ENCODE assay signal across 9 cellular contexts in the genomic region with DNA sequence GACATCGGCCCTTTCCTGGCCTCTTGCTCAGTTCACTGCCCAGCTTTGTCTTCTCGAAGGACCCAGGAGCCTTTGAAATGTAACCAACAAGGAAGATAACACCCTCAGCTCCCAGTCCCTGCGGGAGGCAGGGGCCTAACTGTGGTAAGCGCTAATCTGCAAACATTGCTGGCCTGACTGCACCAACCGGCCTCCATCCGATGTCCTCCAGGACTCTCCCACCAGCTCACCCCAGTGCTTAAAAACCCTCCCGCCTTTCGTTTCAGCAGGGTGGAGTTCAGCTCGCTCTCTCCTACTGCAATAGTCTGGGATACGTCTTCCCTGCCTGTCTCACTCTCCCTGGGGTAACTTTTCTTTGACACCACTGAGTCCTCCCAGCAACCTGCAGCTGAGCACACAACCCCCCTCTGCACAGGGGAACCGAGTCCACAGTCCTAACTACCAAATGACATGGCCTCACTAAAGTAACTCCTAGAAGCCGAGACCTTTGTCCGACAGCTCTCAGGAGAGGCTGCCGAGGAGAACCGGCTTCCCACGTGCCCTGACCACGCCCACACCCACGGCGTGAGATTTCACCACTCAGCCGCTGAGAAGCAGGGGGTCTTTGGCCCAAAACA.
DNase-seq lines count a peak whose midpoint lies in the region; ATAC-seq, FAIRE-seq and TF ChIP-seq lines count a peak whose summit lies in the region.
"Had no signal": no experiment of that assay in that cellular context is flagged by ENCODE, and none has a peak within 500 bp of the region (broad histone marks: within the 10 kb centered on the region; RNA-seq: fewer than 3 reads in every experiment).

No MANE protein-coding gene starts in this region.

- peak; percentile 69 for DNase-seq in COLO668 (lab: John Stamatoyannopoulos, UW; ENCODE audit: unreplicated experiment)
- DNase-seq in pancreas = peak in 1 of 6 donors; percentile 45
- DNase-seq in trophoblast cell = no peak
- DNase-seq in D341Med (ENCODE audit: low spot score) = no peak
- DNase-seq in superior temporal gyrus (ENCODE audit: extremely low spot score) = no peak

- peaks cover 6% of the 10 kb centered on the region; the same call in 1 of the 2 replicates for H3F3A ChIP-seq in OCI-LY1 (ENCODE audit: insufficient read depth, low read length)

- H2AFZ ChIP-seq in OCI-LY1 (ENCODE audit: low read length) = no peak overlapping the region
- no peak overlapping the region for H2AFZ ChIP-seq in trophoblast cell (ENCODE audit: insufficient read depth, low read length, poor library complexity)

- no peak overlapping the region for H4K12ac ChIP-seq in trophoblast cell (ENCODE audit: low read depth, low read length)

- H3K27me3 ChIP-seq in OCI-LY1 (ENCODE audit: insufficient read depth, low read length) (no peaks in the 10 kb centered on the region), esophagus (ENCODE audit: control insufficient read depth in 1 of 2, insufficient read depth in 2 of 2, low read length in 2 of 2) (no peaks in the 10 kb centered on the region), pancreas (no peaks in the 10 kb centered on the region), trophoblast cell (ENCODE audit: insufficient read depth, low read length) (no peaks in the 10 kb centered on the region)

- H4K8ac ChIP-seq in trophoblast cell (ENCODE audit: low read depth, low read length) = no peak overlapping the region

- TF ChIP-seq CTCF in OCI-LY1 (IDR thresholded peaks at IDR 0.05; ENCODE audit: low read length) = no peak
- no peak for TF ChIP-seq CTCF in pancreas (IDR thresholded peaks at IDR 0.05)

- H3K9me2 ChIP-seq in OCI-LY1 (ENCODE audit: low read depth, low read length) = no peaks in the 10 kb centered on the region

- no peak overlapping the region for H2BK120ac ChIP-seq in trophoblast cell (ENCODE audit: insufficient read depth, low read length, poor library complexity)

- intact Hi-C loops in pancreas (cut with DNase I) = no loop called here

- H3K4me2 ChIP-seq in OCI-LY1 (ENCODE audit: low read length) (peak overlapping the region; percentile 56), trophoblast cell (ENCODE audit: low read length) (no peak overlapping the region)

- H4K20me1 ChIP-seq in OCI-LY1 (ENCODE audit: insufficient read depth, low read length) = no peaks in the 10 kb centered on the region

- H3K9ac ChIP-seq in OCI-LY1 (ENCODE audit: low read length) (peak overlapping the region; percentile 61), trophoblast cell (ENCODE audit: low read length) (no peak overlapping the region)

- H3K23ac ChIP-seq in trophoblast cell (ENCODE audit: low read length) = no peak overlapping the region

- H3K18ac ChIP-seq in trophoblast cell (ENCODE audit: low read length) = no peak overlapping the region

- no peak overlapping the region for H2AK5ac ChIP-seq in trophoblast cell (ENCODE audit: low read length)

- H3K4me1 ChIP-seq in OCI-LY1 (ENCODE audit: insufficient read depth, low read length, severe bottlenecking) (peaks cover 78% of the 10 kb centered on the region), esophagus (ENCODE audit: control insufficient read depth in 2 of 2, insufficient read depth in 2 of 2, low read length in 1 of 2) (peaks cover 4 to 6% of the 10 kb centered on the region in 2 donors), pancreas (peaks cover 0 to 14% (median 0%) of the 10 kb centered on the region in 3 donors), trophoblast cell (ENCODE audit: control insufficient read depth in 1 of 2, insufficient read depth in 2 of 2, low read length in 2 of 2) (peaks cover 11 to 14% of the 10 kb centered on the region in 2 experiments)

- H4K91ac ChIP-seq in trophoblast cell (ENCODE audit: low read depth, low read length) = no peak overlapping the region

- H3K79me1 ChIP-seq in trophoblast cell (ENCODE audit: low read length) = no peaks in the 10 kb centered on the region

- no peaks in the 10 kb centered on the region for H3K79me2 ChIP-seq in OCI-LY1 (ENCODE audit: insufficient read depth, low read length)
- no peaks in the 10 kb centered on the region for H3K79me2 ChIP-seq in trophoblast cell (ENCODE audit: control insufficient read depth, insufficient read depth, low read length, poor library complexity)

- no peak overlapping the region for H3K14ac ChIP-seq in trophoblast cell (ENCODE audit: low read length)

- no peak overlapping the region for H2BK5ac ChIP-seq in trophoblast cell (ENCODE audit: low read depth, low read length, poor library complexity)

- ATAC-seq in pancreas (peak in 3 of 4 donors; percentile 2 to 11 (median 6)), HG03280 (IDR thresholded peaks at IDR 0.05; ENCODE audit: unreplicated experiment) (no peak)
- ATAC-seq: K562 had no signal

- H3K9me3 ChIP-seq in OCI-LY1 (ENCODE audit: low read length) (no peaks in the 10 kb centered on the region), esophagus (ENCODE audit: control insufficient read depth in 2 of 2, insufficient read depth in 1 of 2, low read depth in 1 of 2, low read length in 1 of 2) (no peaks in the 10 kb centered on the region), pancreas (no peaks in the 10 kb centered on the region), trophoblast cell (ENCODE audit: insufficient read depth, low read depth, low read length) (peaks cover 2% of the 10 kb centered on the region)

- no peak overlapping the region for H3K4ac ChIP-seq in trophoblast cell (ENCODE audit: low read depth, low read length)

- 42 to 65% methylated on average over 20 of the region's 20 CpGs for WGBS in esophagus, 2 donors
- 52 to 70% methylated on average over 20 of the region's 20 CpGs for WGBS in pancreas, 2 donors
- WGBS in trophoblast cell (ENCODE audit: extremely low coverage, insufficient coverage, insufficient read length) = no CpG with 5 or more reads among the region's 20 CpGs

- FAIRE-seq in pancreas (lab: Jason Lieb, UNC) = no peak
- FAIRE-seq: K562 had no signal

- H3K4me3 ChIP-seq in OCI-LY1 (ENCODE audit: low read depth, low read length, poor library complexity, severe bottlenecking) = peak overlapping the region; percentile 17
- no peak overlapping the region for H3K4me3 ChIP-seq in esophagus (ENCODE audit: low read depth in 1 of 2, low read length in 2 of 2)
- H3K4me3 ChIP-seq in pancreas = no peak overlapping the region
- H3K4me3 ChIP-seq in trophoblast cell (ENCODE audit: low read depth, low read length) = no peak overlapping the region
- H3K4me3 ChIP-seq: K562 had no signal

- peaks cover 22% of the 10 kb centered on the region for H3K36me3 ChIP-seq in OCI-LY1 (ENCODE audit: insufficient read depth, low read length)
- H3K36me3 ChIP-seq in esophagus (ENCODE audit: control insufficient read depth in 2 of 2, insufficient read depth in 2 of 2, low read length in 1 of 2) = peaks cover 0 to 4% of the 10 kb centered on the region in 2 donors
- no peaks in the 10 kb centered on the region for H3K36me3 ChIP-seq in pancreas
- H3K36me3 ChIP-seq in trophoblast cell (ENCODE audit: control insufficient read depth in 1 of 2, insufficient read depth in 2 of 2, low read length in 2 of 2) = no peaks in the 10 kb centered on the region

- peak overlapping the region; percentile 94 for H3K27ac ChIP-seq in OCI-LY1 (ENCODE audit: low read depth, low read length, poor library complexity, severe bottlenecking)
- H3K27ac ChIP-seq in esophagus (ENCODE audit: low read depth in 2 of 2, low read length in 1 of 2) = peak overlapping the region; percentile 65 to 66
- peak overlapping the region in 2 of 4 donors; percentile 75 to 76 for H3K27ac ChIP-seq in pancreas
- H3K27ac ChIP-seq in trophoblast cell (ENCODE audit: low read depth, low read length) = no peak overlapping the region

- H2BK12ac ChIP-seq in trophoblast cell (ENCODE audit: low read length) = no peak overlapping the region
